8 cellular contexts compared by ENCODE assay signal in the genomic region with DNA sequence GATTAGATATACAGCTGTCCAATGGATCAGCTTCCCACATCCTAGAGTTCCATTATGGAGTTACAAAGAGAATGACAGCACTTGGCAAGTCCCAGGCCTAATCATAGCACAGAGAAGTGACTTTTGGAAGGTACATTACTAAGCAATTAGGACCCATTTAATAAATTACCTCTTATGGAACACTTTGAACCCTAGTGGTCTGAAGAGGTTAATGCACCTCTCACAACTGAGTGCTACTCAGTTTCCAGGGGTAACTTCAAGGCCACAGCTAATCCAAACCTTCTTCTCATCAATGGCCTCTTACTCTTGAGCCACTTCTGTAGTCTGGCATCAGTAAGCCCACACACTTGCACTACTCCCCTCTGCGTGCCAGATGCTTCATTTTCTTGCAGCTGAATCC. TPM values are rescaled to one million over a fixed set of nuclear protein-coding genes. Genes with fewer than 3 reads are reported as not detected.
A peak's percentile ranks its signal among the peaks of the same experiment; 100 is the strongest.
DNase-seq lines count a peak whose midpoint lies in the region; ATAC-seq and TF ChIP-seq lines count a peak whose summit lies in the region.

No MANE protein-coding gene starts in this region.

- DNase-seq in NCI-H69 (lab: John Stamatoyannopoulos, UW) (peak; percentile 78), iPS-NIHi7 (ENCODE audit: extremely low spot score) (peak; percentile 54), CD1c-positive myeloid dendritic cell (ENCODE audit: extremely low spot score) (no peak)
- DNase-seq in effector CD8-positive, alpha-beta T cell (lab: John Stamatoyannopoulos, UW), result no peak

- TF ChIP-seq CTCF in GM12873 (IDR thresholded peaks at IDR 0.05; ENCODE audit: insufficient read depth, low read depth, low read length, missing control alignments), result peak; percentile 67

- ATAC-seq in HG02642 (IDR thresholded peaks at IDR 0.05; ENCODE audit: poor library complexity, unreplicated experiment), result peak; percentile 77
- ATAC-seq in GM19328 (IDR thresholded peaks at IDR 0.05; ENCODE audit: unreplicated experiment), result no peak
- ATAC-seq in activated T-helper 17 cell treated with anti-CD3 and anti-CD28 coated beads, Interleukin-2, amount 50 U/mL, for 72 hours (replicated peaks), result no peak

- H3K4me1 Mint-ChIP-seq in activated T-helper 17 cell treated with anti-CD3 and anti-CD28 coated beads, Interleukin-2, amount 50 U/mL, for 72 hours, result no peaks in the 10 kb centered on the region

- H3K4me3 Mint-ChIP-seq in activated T-helper 17 cell treated with anti-CD3 and anti-CD28 coated beads, Interleukin-2, amount 50 U/mL, for 72 hours, result no peak overlapping the region

- H3K36me3 Mint-ChIP-seq in activated T-helper 17 cell treated with anti-CD3 and anti-CD28 coated beads, Interleukin-2, amount 50 U/mL, for 72 hours (ENCODE audit: low read depth), result no peaks in the 10 kb centered on the region

- no peak overlapping the region for H3K27ac Mint-ChIP-seq in activated T-helper 17 cell treated with anti-CD3 and anti-CD28 coated beads, Interleukin-2, amount 50 U/mL, for 72 hours

- H3K27me3 Mint-ChIP-seq in activated T-helper 17 cell treated with anti-CD3 and anti-CD28 coated beads, Interleukin-2, amount 50 U/mL, for 72 hours, result peaks cover 18% of the 10 kb centered on the region

- H3K9me3 Mint-ChIP-seq in activated T-helper 17 cell treated with anti-CD3 and anti-CD28 coated beads, Interleukin-2, amount 50 U/mL, for 72 hours, result no peaks in the 10 kb centered on the region

RNA-seq across cellular contexts. Expression of a gene that starts 34.9 kb away (rescaled TPM):
- total RNA-seq in activated T-helper 17 cell treated with anti-CD3 and anti-CD28 coated beads, Interleukin-2, amount 50 U/mL, for 72 hours, result not detected

Comparison
In these comparisons a context has a peak if more than half of its experiments do, and no peak if none do; other contexts are left out.
1. DNase-seq: peak in NCI-H69 (single experiment) and iPS-NIHi7 (single experiment); none in CD1c-positive myeloid dendritic cell (single experiment) and effector CD8-positive, alpha-beta T cell (single experiment).